1 cellular context compared by ENCODE assay signal in genomic region chr15:44663410-44664272, GRCh38.
TF ChIP-seq lines count a peak whose summit lies in the region.

SPG11 (minus strand) TSS chr15:44663662; CDS start chr15:44663647, 15 bp downstream.

TF ChIP-seq in HEK293, 187 proteins besides CTCF, POLR2A, EP300 and RAD21 (continued from another document):
- TF ChIP-seq AEBP2 (tag by site-specific recombination; IDR thresholded peaks at IDR 0.05; ENCODE audit: borderline replicate concordance) (no peak), ZXDB (tag by site-specific recombination; IDR thresholded peaks at IDR 0.05) (peak; percentile 54; the same call in 1 of the 2 replicates), ZNF76 (tag by site-specific recombination; IDR thresholded peaks at IDR 0.05; ENCODE audit: borderline replicate concordance, low read depth) (peak; percentile 40; the same call in 1 of the 2 replicates), ZEB2 (tag by site-specific recombination; IDR thresholded peaks at IDR 0.05) (peak; percentile 84), ZSCAN30 (tag by site-specific recombination; IDR thresholded peaks at IDR 0.05) (peak; percentile 14), ZNF501 (tag by site-specific recombination; IDR thresholded peaks at IDR 0.05) (peak; percentile 83), ZNF341 (tag by site-specific recombination; IDR thresholded peaks at IDR 0.05; ENCODE audit: low read depth) (peak; percentile 45), ZSCAN5A (tag by site-specific recombination; IDR thresholded peaks at IDR 0.05) (peak; percentile 26; the same call in 1 of the 2 replicates), ZBTB10 (tag by site-specific recombination; IDR thresholded peaks at IDR 0.05) (peak; percentile 51; the same call in 1 of the 2 replicates), ZNF792 (tag by site-specific recombination; IDR thresholded peaks at IDR 0.05) (no peak), YY1 (tag by site-specific recombination; IDR thresholded peaks at IDR 0.05) (peak; percentile 91; the same call in 1 of the 2 replicates), BCL11B (tag by site-specific recombination; IDR thresholded peaks at IDR 0.05; ENCODE audit: low read depth) (peak; percentile 94), ZNF629 (tag by site-specific recombination; IDR thresholded peaks at IDR 0.05) (peak; percentile 55), ZNF843 (tag by site-specific recombination; IDR thresholded peaks at IDR 0.05) (no peak; the same call in 1 of the 2 replicates), SP2 (tag by site-specific recombination; IDR thresholded peaks at IDR 0.05) (peak; percentile 73)
- TF ChIP-seq, protein P1, sequence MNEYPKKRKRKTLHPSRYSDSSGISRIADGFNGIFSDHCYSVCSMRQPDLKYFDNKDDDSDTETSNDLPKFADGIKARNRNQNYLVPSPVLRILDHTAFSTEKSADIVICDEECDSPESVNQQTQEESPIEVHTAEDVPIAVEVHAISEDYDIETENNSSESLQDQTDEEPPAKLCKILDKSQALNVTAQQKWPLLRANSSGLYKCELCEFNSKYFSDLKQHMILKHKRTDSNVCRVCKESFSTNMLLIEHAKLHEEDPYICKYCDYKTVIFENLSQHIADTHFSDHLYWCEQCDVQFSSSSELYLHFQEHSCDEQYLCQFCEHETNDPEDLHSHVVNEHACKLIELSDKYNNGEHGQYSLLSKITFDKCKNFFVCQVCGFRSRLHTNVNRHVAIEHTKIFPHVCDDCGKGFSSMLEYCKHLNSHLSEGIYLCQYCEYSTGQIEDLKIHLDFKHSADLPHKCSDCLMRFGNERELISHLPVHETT (tag by site-specific recombination; IDR thresholded peaks at IDR 0.05) = 0 out of 2 replicates have a peak, but pooled peaks have one; percentile 8
- TF ChIP-seq, protein P2, sequence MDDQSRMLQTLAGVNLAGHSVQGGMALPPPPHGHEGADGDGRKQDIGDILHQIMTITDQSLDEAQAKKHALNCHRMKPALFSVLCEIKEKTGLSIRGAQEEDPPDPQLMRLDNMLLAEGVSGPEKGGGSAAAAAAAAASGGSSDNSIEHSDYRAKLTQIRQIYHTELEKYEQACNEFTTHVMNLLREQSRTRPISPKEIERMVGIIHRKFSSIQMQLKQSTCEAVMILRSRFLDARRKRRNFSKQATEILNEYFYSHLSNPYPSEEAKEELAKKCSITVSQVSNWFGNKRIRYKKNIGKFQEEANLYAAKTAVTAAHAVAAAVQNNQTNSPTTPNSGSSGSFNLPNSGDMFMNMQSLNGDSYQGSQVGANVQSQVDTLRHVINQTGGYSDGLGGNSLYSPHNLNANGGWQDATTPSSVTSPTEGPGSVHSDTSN (CRISPR knock-in tag; IDR thresholded peaks at IDR 0.05) = 0 out of 2 replicates have a peak, but pooled peaks have one; percentile 22
- TF ChIP-seq, protein P3, sequence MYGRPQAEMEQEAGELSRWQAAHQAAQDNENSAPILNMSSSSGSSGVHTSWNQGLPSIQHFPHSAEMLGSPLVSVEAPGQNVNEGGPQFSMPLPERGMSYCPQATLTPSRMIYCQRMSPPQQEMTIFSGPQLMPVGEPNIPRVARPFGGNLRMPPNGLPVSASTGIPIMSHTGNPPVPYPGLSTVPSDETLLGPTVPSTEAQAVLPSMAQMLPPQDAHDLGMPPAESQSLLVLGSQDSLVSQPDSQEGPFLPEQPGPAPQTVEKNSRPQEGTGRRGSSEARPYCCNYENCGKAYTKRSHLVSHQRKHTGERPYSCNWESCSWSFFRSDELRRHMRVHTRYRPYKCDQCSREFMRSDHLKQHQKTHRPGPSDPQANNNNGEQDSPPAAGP (tag by site-specific recombination; IDR thresholded peaks at IDR 0.05) = 0 out of 2 replicates have a peak, but pooled peaks have one; percentile 50
- TF ChIP-seq, protein P4, sequence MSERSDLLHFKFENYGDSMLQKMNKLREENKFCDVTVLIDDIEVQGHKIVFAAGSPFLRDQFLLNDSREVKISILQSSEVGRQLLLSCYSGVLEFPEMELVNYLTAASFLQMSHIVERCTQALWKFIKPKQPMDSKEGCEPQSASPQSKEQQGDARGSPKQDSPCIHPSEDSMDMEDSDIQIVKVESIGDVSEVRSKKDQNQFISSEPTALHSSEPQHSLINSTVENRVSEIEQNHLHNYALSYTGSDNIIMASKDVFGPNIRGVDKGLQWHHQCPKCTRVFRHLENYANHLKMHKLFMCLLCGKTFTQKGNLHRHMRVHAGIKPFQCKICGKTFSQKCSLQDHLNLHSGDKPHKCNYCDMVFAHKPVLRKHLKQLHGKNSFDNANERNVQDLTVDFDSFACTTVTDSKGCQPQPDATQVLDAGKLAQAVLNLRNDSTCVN (tag by site-specific recombination; optimal IDR thresholded peaks at IDR 0.05) = peak; percentile 66
- TF ChIP-seq, protein P5, sequence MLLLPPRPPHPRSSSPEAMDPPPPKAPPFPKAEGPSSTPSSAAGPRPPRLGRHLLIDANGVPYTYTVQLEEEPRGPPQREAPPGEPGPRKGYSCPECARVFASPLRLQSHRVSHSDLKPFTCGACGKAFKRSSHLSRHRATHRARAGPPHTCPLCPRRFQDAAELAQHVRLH (tag by site-specific recombination; IDR thresholded peaks at IDR 0.05) = 0 out of 2 replicates have a peak, but pooled peaks have one; percentile 25
